Comparison of ENCODE assay signal across 14 cellular contexts in the genomic region with DNA sequence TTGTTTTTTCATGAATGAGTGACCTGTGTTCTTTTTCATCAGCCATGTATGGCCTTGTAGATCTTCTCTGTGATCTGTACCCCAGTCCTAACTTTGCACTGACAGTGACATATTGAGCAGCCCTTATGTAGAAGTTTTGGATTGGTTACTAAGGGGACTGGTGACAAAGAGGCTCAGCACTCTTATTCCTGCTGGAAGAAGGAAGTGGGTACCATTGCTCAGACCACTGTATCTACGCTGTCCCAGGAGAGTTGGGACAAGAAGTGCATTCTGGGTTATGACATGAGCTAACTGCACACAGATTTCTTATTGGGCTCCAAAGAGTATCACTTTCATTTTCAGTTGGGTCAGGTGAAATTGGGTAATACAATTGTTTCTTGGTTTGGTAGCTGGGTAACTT.
DNase-seq lines count a peak whose midpoint lies in the region; ATAC-seq, FAIRE-seq and TF ChIP-seq lines count a peak whose summit lies in the region.
"Had no signal": no experiment of that assay in that cellular context is flagged by ENCODE, and none has a peak within 500 bp of the region (broad histone marks: within the 10 kb centered on the region; RNA-seq: fewer than 3 reads in every experiment).

No MANE protein-coding gene starts in this region.

- peaks cover 28% of the 10 kb centered on the region for H3K27me3 Mint-ChIP-seq in stimulated activated naive CD8-positive, alpha-beta T cell treated with anti-CD3 and anti-CD28 coated beads, Interleukin-15, amount 100 ng/mL, for 72 hours

- peak overlapping the region; percentile 69; the same call in 1 of the 2 replicates for H4K91ac ChIP-seq in IMR-90 (ENCODE audit: insufficient read depth, low read depth, low read length)

- dilution Hi-C loops in IMR-90 (cut with HindIII; ENCODE audit: low sequenced_read_pairs, unreplicated experiment) = no loop called here
- dilution Hi-C loops in endothelial cell of umbilical vein (cut with MboI; ENCODE audit: extremely low pct_ligation_motif_present, low sequenced_read_pairs) = no loop called here

- peak overlapping the region; percentile 33; the same call in 1 of the 2 replicates for H3K4me2 ChIP-seq in IMR-90 (ENCODE audit: low read depth, low read length)
- peak overlapping the region; percentile 10 for H3K4me2 ChIP-seq in endothelial cell of umbilical vein (ENCODE audit: insufficient read depth, low read length)
- peak overlapping the region; percentile 7 for H3K4me2 ChIP-seq in skeletal muscle satellite cell (ENCODE audit: low read length)

- H2AFZ ChIP-seq in IMR-90 (replicated peaks; ENCODE audit: low read length, poor library complexity) (no peak overlapping the region), endothelial cell of umbilical vein (ENCODE audit: low read depth, low read length) (no peak overlapping the region)

- no CpG with 5 or more reads among the region's 1 CpG for WGBS in IMR-90 (ENCODE audit: extremely low coverage in 2 of 2, insufficient read length in 1 of 2), 2 experiments

- H2BK15ac ChIP-seq in IMR-90 (ENCODE audit: low read depth, low read length) = peak overlapping the region; percentile 11; the same call in 1 of the 3 replicates

- H3K27ac Mint-ChIP-seq in stimulated activated naive CD8-positive, alpha-beta T cell treated with anti-CD3 and anti-CD28 coated beads, Interleukin-15, amount 100 ng/mL, for 72 hours = no peak overlapping the region
- H3K27ac Mint-ChIP-seq: CD8-positive, alpha-beta T cell; naive B cell had no signal

- TF ChIP-seq CTCF in IMR-90 (conservative IDR thresholded peaks at IDR 0.05; ENCODE audit: low read depth, low read length) (no peak), endothelial cell of umbilical vein (IDR thresholded peaks at IDR 0.05; ENCODE audit: extremely low read depth in 1 of 2, insufficient read depth in 1 of 2, low read depth in 1 of 2, low read length in 2 of 2) (no peak)

- H3K23ac ChIP-seq in IMR-90 (ENCODE audit: low read depth, low read length) = peak overlapping the region; percentile 36; the same call in 1 of the 2 replicates

- TF ChIP-seq RAD21 in IMR-90 (IDR thresholded peaks at IDR 0.05; ENCODE audit: low read length) = no peak

- H3K4me1 ChIP-seq in IMR-90 (ENCODE audit: control insufficient read depth, insufficient read depth, low read length) = peaks cover 22% of the 10 kb centered on the region
- peaks cover 16% of the 10 kb centered on the region for H3K4me1 ChIP-seq in endothelial cell of umbilical vein (ENCODE audit: control insufficient read depth, extremely low read depth, insufficient read depth, low read length)
- peaks cover 37% of the 10 kb centered on the region for H3K4me1 ChIP-seq in skeletal muscle satellite cell (ENCODE audit: control insufficient read depth, insufficient read depth, low read length)

- peak overlapping the region; percentile 67 for H2BK20ac ChIP-seq in IMR-90 (ENCODE audit: low read depth, low read length)

- H3K79me1 ChIP-seq in IMR-90 (ENCODE audit: low read depth in 1 of 2, low read length in 2 of 2) = peaks cover 32 to 84% of the 10 kb centered on the region in 2 experiments

- H3K18ac ChIP-seq in IMR-90 (ENCODE audit: low read depth, low read length) = peak overlapping the region; percentile 31; the same call in 1 of the 2 replicates

- H3K27me3 ChIP-seq in IMR-90 (ENCODE audit: control insufficient read depth, insufficient read depth, low read length) (no peaks in the 10 kb centered on the region), endothelial cell of umbilical vein (ENCODE audit: control insufficient read depth in 2 of 2, insufficient read depth in 2 of 2, low read length in 2 of 2) (no peaks in the 10 kb centered on the region), skeletal muscle satellite cell (ENCODE audit: control insufficient read depth, insufficient read depth, low read length) (no peaks in the 10 kb centered on the region)
- H3K27me3 ChIP-seq: right atrium auricular region had no signal

- H4K20me1 ChIP-seq in IMR-90 (ENCODE audit: insufficient read depth, low read length) (peaks cover 17% of the 10 kb centered on the region; the same call in 1 of the 2 replicates), endothelial cell of umbilical vein (replicated peaks; ENCODE audit: control insufficient read depth, extremely low read depth, insufficient read depth, low read length) (no peaks in the 10 kb centered on the region)

- ATAC-seq in GM21367 (IDR thresholded peaks at IDR 0.05; ENCODE audit: unreplicated experiment) = peak; percentile 58
- no peak for ATAC-seq in IMR-90 (ENCODE audit: low read depth)
- ATAC-seq in stimulated activated naive CD8-positive, alpha-beta T cell treated with anti-CD3 and anti-CD28 coated beads, Interleukin-15, amount 100 ng/mL, for 72 hours = no peak
- ATAC-seq: CD8-positive, alpha-beta T cell had no signal

- no peak overlapping the region for H2AK9ac ChIP-seq in IMR-90 (replicated peaks; ENCODE audit: low read depth, low read length, poor library complexity)

- peak overlapping the region; percentile 47; the same call in 1 of the 2 replicates for H2AK5ac ChIP-seq in IMR-90 (ENCODE audit: low read depth, low read length)

- peak overlapping the region; percentile 42 for H2BK5ac ChIP-seq in IMR-90 (ENCODE audit: low read depth, low read length, poor library complexity, severe bottlenecking)

- no peak overlapping the region for H3K4me3 ChIP-seq in IMR-90 (ENCODE audit: insufficient read depth, low read depth, low read length)
- no peak overlapping the region for H3K4me3 ChIP-seq in endothelial cell of umbilical vein (replicated peaks in 1 of 3; ENCODE audit: insufficient read depth in 1 of 3, low read depth in 1 of 3, low read length in 3 of 3)
- H3K4me3 ChIP-seq in skeletal muscle satellite cell (ENCODE audit: low read length) = peak overlapping the region; percentile 29
- H3K4me3 ChIP-seq: right atrium auricular region had no signal

- peak overlapping the region in 1 of 2 experiments; percentile 65; a peak in 2 of 4 replicates for H4K8ac ChIP-seq in IMR-90 (ENCODE audit: low read depth in 2 of 2, low read length in 2 of 2)

- POLR2A ChIA-PET in IMR-90 (lab: Charles Lee; ENCODE audit: unreplicated experiment) (interaction anchor here (0.6 kb wide), 1 partner anchor 524 kb away, joined by 3 read pairs; a partner anchor contains a TSS), endothelial cell of umbilical vein (lab: Charles Lee) (no interaction called here)

- H3K27ac ChIP-seq in IMR-90 (ENCODE audit: insufficient read depth, low read length) (no peak overlapping the region), endothelial cell of umbilical vein (ENCODE audit: insufficient read depth, low read depth, low read length) (no peak overlapping the region)

- intact Hi-C loops in IMR-90 (cut with micrococcal nuclease) (no loop called here), endothelial cell of umbilical vein (cut with micrococcal nuclease) (no loop called here)

- peaks cover 43% of the 10 kb centered on the region for H3K9me1 ChIP-seq in IMR-90 (ENCODE audit: insufficient read depth, low read length)
- no peaks in the 10 kb centered on the region for H3K9me1 ChIP-seq in endothelial cell of umbilical vein (replicated peaks; ENCODE audit: control insufficient read depth, extremely low read depth, insufficient read depth, low read length)

- TF ChIP-seq POLR2A in IMR-90 (IDR thresholded peaks at IDR 0.05; ENCODE audit: low read depth, low read length) (no peak), endothelial cell of umbilical vein (IDR thresholded peaks at IDR 0.05; ENCODE audit: low read depth, low read length) (no peak)

- H3K79me2 ChIP-seq in endothelial cell of umbilical vein (ENCODE audit: control insufficient read depth, insufficient read depth, low read length) = no peaks in the 10 kb centered on the region

- peak overlapping the region; percentile 39; the same call in 1 of the 2 replicates for H4K5ac ChIP-seq in IMR-90 (ENCODE audit: low read depth, low read length)

- H3K4ac ChIP-seq in IMR-90 (ENCODE audit: low read depth, low read length) = peak overlapping the region; percentile 87; the same call in 1 of the 2 replicates

- no peaks in the 10 kb centered on the region for H3K9me3 Mint-ChIP-seq in stimulated activated naive CD8-positive, alpha-beta T cell treated with anti-CD3 and anti-CD28 coated beads, Interleukin-15, amount 100 ng/mL, for 72 hours
- H3K9me3 Mint-ChIP-seq: CD8-positive, alpha-beta T cell had no signal

- in situ Hi-C loops in IMR-90 (cut with MboI; ENCODE audit: low sequenced_read_pairs) = loop anchor here (10.0 kb wide), 2 partner anchors 366 to 486 kb away; no protein-coding TSS in a partner anchor

- H3K4me1 Mint-ChIP-seq in stimulated activated naive CD8-positive, alpha-beta T cell treated with anti-CD3 and anti-CD28 coated beads, Interleukin-15, amount 100 ng/mL, for 72 hours = peaks cover 6% of the 10 kb centered on the region

- H3K36me3 ChIP-seq in IMR-90 (ENCODE audit: control insufficient read depth, insufficient read depth, low read length) (peaks cover 35% of the 10 kb centered on the region), endothelial cell of umbilical vein (ENCODE audit: control insufficient read depth in 2 of 2, extremely low read depth in 1 of 2, insufficient read depth in 2 of 2, low read length in 2 of 2) (peaks cover 2 to 6% of the 10 kb centered on the region in 2 experiments), skeletal muscle satellite cell (ENCODE audit: insufficient read depth, low read length) (peaks cover 50% of the 10 kb centered on the region)

- BruUV-seq in IMR-90 (replicated peaks; lab: Mats Ljungman, UMichigan) (no TSS peak), endothelial cell of umbilical vein (replicated peaks; lab: Mats Ljungman, UMichigan) (no TSS peak)

- H3K56ac ChIP-seq in IMR-90 (ENCODE audit: extremely low read depth, insufficient read depth, low read length) = no peak overlapping the region

- H2BK120ac ChIP-seq in IMR-90 (ENCODE audit: low read depth, low read length) = peak overlapping the region; percentile 60

- H3K9me3 ChIP-seq in IMR-90 (ENCODE audit: control insufficient read depth, insufficient read depth, low read length) = no peaks in the 10 kb centered on the region
- H3K9me3 ChIP-seq in endothelial cell of umbilical vein (replicated peaks; ENCODE audit: control insufficient read depth, insufficient read depth, low read length) = no peaks in the 10 kb centered on the region
- H3K9me3 ChIP-seq in skeletal muscle satellite cell (replicated peaks; ENCODE audit: low read length) = no peaks in the 10 kb centered on the region
- H3K9me3 ChIP-seq: right atrium auricular region had no signal

- FAIRE-seq in endothelial cell of umbilical vein (lab: Jason Lieb, UNC) = no peak
- FAIRE-seq: G401.6 had no signal

- DNase-seq in IMR-90 (peak; percentile 30), endothelial cell of umbilical vein (ENCODE audit: low read depth, low spot score) (no peak), GM03348 (ENCODE audit: low spot score) (no peak)
- no peak for DNase-seq in stimulated activated naive CD8-positive, alpha-beta T cell treated with anti-CD3 and anti-CD28 coated beads, Interleukin-15, amount 100 ng/mL, for 72 hours
- DNase-seq in activated CD4-positive, alpha-beta T cell treated with anti-CD3 and anti-CD28 coated beads for 4 hours = no peak
- DNase-seq: activated effector memory CD4-positive, alpha-beta T cell treated with Interleukin-2 at 50 U/mL for 16 hours; CD8-positive, alpha-beta T cell; naive B cell; NCI-H1694 treated with DMSO at 0.1 percent for 48 hours; NCI-H526 treated with DMSO at 0.1 percent for 48 hours had no signal

- no peak overlapping the region for H3K9ac ChIP-seq in IMR-90 (ENCODE audit: low read depth, low read length)
- H3K9ac ChIP-seq in endothelial cell of umbilical vein (replicated peaks; ENCODE audit: extremely low read depth, insufficient read depth, low read length) = no peak overlapping the region
- H3K9ac ChIP-seq in skeletal muscle satellite cell (ENCODE audit: low read depth, low read length) = peak overlapping the region; percentile 19

- CTCF ChIA-PET in IMR-90 (lab: Yijun Ruan, JAX) (interaction anchor here (1.6 kb wide), 1 partner anchor 571 kb away, joined by 6 read pairs; no protein-coding TSS in a partner anchor), endothelial cell of umbilical vein (lab: Charles Lee) (interaction anchor here (1.6 to 5.4 kb wide), 2 partner anchors 13 to 570 kb away, joined by 4 to 30 read pairs; no protein-coding TSS in a partner anchor)

- H3K14ac ChIP-seq in IMR-90 (replicated peaks; ENCODE audit: low read depth, low read length) = peak overlapping the region; percentile 76; the same call in 1 of the 2 replicates

- no peak overlapping the region for H3K4me3 Mint-ChIP-seq in stimulated activated naive CD8-positive, alpha-beta T cell treated with anti-CD3 and anti-CD28 coated beads, Interleukin-15, amount 100 ng/mL, for 72 hours
- H3K4me3 Mint-ChIP-seq: CD8-positive, alpha-beta T cell; naive B cell had no signal
